15 cellular contexts compared by ENCODE assay signal in genomic region chr3:29914861-29915524, GRCh38.
DNase-seq lines count a peak whose midpoint lies in the region; ATAC-seq and TF ChIP-seq lines count a peak whose summit lies in the region.
"Had no signal": no experiment of that assay in that cellular context is flagged by ENCODE, and none has a peak within 500 bp of the region (broad histone marks: within the 10 kb centered on the region; RNA-seq: fewer than 3 reads in every experiment).

No MANE protein-coding gene starts in this region.

- no peak overlapping the region for H3K9ac ChIP-seq in skeletal muscle satellite cell (ENCODE audit: low read depth, low read length)

- no peak overlapping the region for H3K4me3 ChIP-seq in skeletal muscle satellite cell (ENCODE audit: low read length)
- H3K4me3 ChIP-seq: dorsolateral prefrontal cortex, right lobe of liver had no signal

- peaks cover 17% of the 10 kb centered on the region for H3K4me1 ChIP-seq in skeletal muscle satellite cell (ENCODE audit: control insufficient read depth, insufficient read depth, low read length)
- H3K4me1 ChIP-seq: right lobe of liver had no signal

- H3K9me3 ChIP-seq in skeletal muscle satellite cell (replicated peaks; ENCODE audit: low read length), result no peaks in the 10 kb centered on the region
- H3K9me3 ChIP-seq: right lobe of liver had no signal

- no peaks in the 10 kb centered on the region for H3K27me3 ChIP-seq in skeletal muscle satellite cell (ENCODE audit: control insufficient read depth, insufficient read depth, low read length)
- H3K27me3 ChIP-seq: right lobe of liver had no signal

- no peaks in the 10 kb centered on the region for H3K36me3 ChIP-seq in skeletal muscle satellite cell (ENCODE audit: insufficient read depth, low read length)
- H3K36me3 ChIP-seq: right lobe of liver had no signal

- ATAC-seq in SK-N-SH treated with all-trans-retinoic acid at 6 μM for 48 hours (peak; percentile 65; the same call in 2 of the 3 replicates), GM18517 (IDR thresholded peaks at IDR 0.05; ENCODE audit: unreplicated experiment) (no peak), GM21723 (IDR thresholded peaks at IDR 0.05; ENCODE audit: unreplicated experiment) (no peak)
- ATAC-seq: activated CD8-positive, alpha-beta T cell treated with anti-CD3 and anti-CD28 coated beads for 36 hours; right lobe of liver; stimulated activated effector memory CD8-positive, alpha-beta T cell treated with anti-CD3 and anti-CD28 coated beads, Interleukin-12 subunit alpha, Interleukin-12 subunit beta, amount 100 ng/mL, for 72 hours had no signal

- peak overlapping the region; percentile 20 for H3K4me2 ChIP-seq in skeletal muscle satellite cell (ENCODE audit: low read length)

- DNase-seq in GM03348 (ENCODE audit: low spot score), result peak; percentile 29
- DNase-seq in fibroblast of peridontal ligament (ENCODE audit: extremely low read depth), result peak; percentile 90
- no peak for DNase-seq in NCI-H526 treated with DMSO at 0.1 percent for 48 hours (lab: John Stamatoyannopoulos, UW)
- no peak for DNase-seq in ecto neural progenitor cell (ENCODE audit: low spot score)
- DNase-seq: activated CD8-positive, alpha-beta T cell treated with anti-CD3 and anti-CD28 coated beads for 36 hours; C1 segment of cervical spinal cord; dorsolateral prefrontal cortex; H9; NCI-H1436; right lobe of liver had no signal

TF ChIP-seq in SK-N-SH treated with all-trans-retinoic acid at 6 μM for 48 hours, 23 proteins besides CTCF, POLR2A, EP300 and RAD21:
- TF ChIP-seq POU6F1 (CRISPR knock-in tag; IDR thresholded peaks at IDR 0.05; ENCODE audit: borderline replicate concordance, low read depth), result no peak
- no peak for TF ChIP-seq ZNF565 (CRISPR knock-in tag; conservative IDR thresholded peaks at IDR 0.05; ENCODE audit: low read depth)
TF ChIP-seq in SK-N-SH treated with all-trans-retinoic acid at 6 μM for 48 hours: peak in this region for 0.

Comparison
In these comparisons a context has a peak if more than half of its experiments do, and no peak if none do; other contexts are left out.
1. DNase-seq: peak in GM03348 (single experiment) and fibroblast of peridontal ligament (single experiment); none in NCI-H526 treated with DMSO at 0.1 percent for 48 hours (single experiment) and ecto neural progenitor cell (single experiment).